In the genomic region with DNA sequence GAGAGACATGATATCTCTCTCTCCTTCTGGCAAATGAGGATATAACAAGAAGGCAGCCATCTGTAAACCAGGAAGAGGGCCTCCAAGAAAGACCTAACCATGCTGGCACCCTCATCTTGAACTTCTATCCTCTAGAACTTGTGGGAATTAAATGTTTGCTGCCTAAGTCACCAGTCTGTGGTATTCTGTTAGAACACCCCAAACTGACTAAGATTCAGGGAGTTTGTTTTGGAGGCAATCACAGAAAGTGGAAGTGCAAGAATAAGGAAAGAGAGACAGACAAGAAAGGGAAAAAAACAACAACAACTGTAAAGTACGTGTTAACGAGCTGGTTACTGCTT, we compare ENCODE assay signal across 26 cellular contexts.
"Had no signal": no experiment of that assay in that cellular context is flagged by ENCODE, and none has a peak within 500 bp of the region (broad histone marks: within the 10 kb centered on the region; RNA-seq: fewer than 3 reads in every experiment).

No MANE protein-coding gene starts in this region.

- H3K79me2 ChIP-seq: hepatocyte, parathyroid adenoma had no signal

- H3K4me2 ChIP-seq: hepatocyte, neural progenitor cell, smooth muscle cell had no signal

- FAIRE-seq: endothelial cell of umbilical vein, kidney had no signal

- H3K27me3 Mint-ChIP-seq: dendritic cell treated with granulocyte-macrophage colony-stimulating factor and Interleukin-4, amounts not matched to agents 40 ng/mL and 50 ng/mL, for 4 days; progenitor cell of endocrine pancreas had no signal

- H3K27me3 ChIP-seq: colonic mucosa, esophagus muscularis mucosa, foreskin keratinocyte, gastroesophageal sphincter, heart left ventricle, hepatocyte, neural progenitor cell, stomach, thyroid gland had no signal

- H3K9me3 ChIP-seq: colonic mucosa, esophagus muscularis mucosa, gastroesophageal sphincter, heart left ventricle, stomach, thyroid gland had no signal

- ATAC-seq: foreskin keratinocyte; gastroesophageal sphincter; heart left ventricle; naive thymus-derived CD4-positive, alpha-beta T cell; sciatic nerve had no signal

- H3K4me1 Mint-ChIP-seq: naive thymus-derived CD4-positive, alpha-beta T cell; nephron had no signal

- H3K36me3 Mint-ChIP-seq: naive thymus-derived CD4-positive, alpha-beta T cell had no signal

- H2AFZ ChIP-seq: hepatocyte, neural progenitor cell, parathyroid adenoma had no signal

- H3K4me1 ChIP-seq: colonic mucosa, foreskin keratinocyte, gastroesophageal sphincter, parathyroid adenoma, stomach, thyroid gland had no signal

- H3K4me3 Mint-ChIP-seq: dendritic cell treated with granulocyte-macrophage colony-stimulating factor and Interleukin-4, amounts not matched to agents 40 ng/mL and 50 ng/mL, for 4 days; naive thymus-derived CD4-positive, alpha-beta T cell; nephron; neural progenitor cell had no signal

- H3K36me3 ChIP-seq: colonic mucosa, esophagus muscularis mucosa, gastroesophageal sphincter, heart left ventricle, neural progenitor cell, stomach, thyroid gland had no signal

- H3K27ac Mint-ChIP-seq: dendritic cell treated with granulocyte-macrophage colony-stimulating factor and Interleukin-4, amounts not matched to agents 40 ng/mL and 50 ng/mL, for 4 days; naive thymus-derived CD4-positive, alpha-beta T cell; nephron; neural progenitor cell; progenitor cell of endocrine pancreas had no signal

- H3K27ac ChIP-seq: colonic mucosa, esophagus muscularis mucosa, foreskin keratinocyte, gastroesophageal sphincter, heart left ventricle, hepatocyte, neural progenitor cell, parathyroid adenoma, stomach, thyroid gland had no signal

- H3K9me3 Mint-ChIP-seq: dendritic cell treated with granulocyte-macrophage colony-stimulating factor and Interleukin-4, amounts not matched to agents 40 ng/mL and 50 ng/mL, for 4 days; nephron had no signal

- H3K9ac ChIP-seq: neural progenitor cell, parathyroid adenoma had no signal

- DNase-seq: colonic mucosa; effector CD8-positive, alpha-beta T cell; foreskin keratinocyte; heart left ventricle; kidney; mesenchymal stem cell; midbrain; naive thymus-derived CD4-positive, alpha-beta T cell; stimulated activated CD4-positive, alpha-beta T cell treated with anti-CD3 and anti-CD28 coated beads, Interleukin-12 subunit alpha, Interleukin-12 subunit beta, amount 100 ng/mL, for 4 hours; stimulated activated CD4-positive, alpha-beta T cell treated with anti-CD3 and anti-CD28 coated beads, Interleukin-1b, Interleukin-23, amount 100 ng/mL, for 48 hours; stimulated activated CD4-positive, alpha-beta T cell treated with anti-CD3 and anti-CD28 coated beads, Interleukin-4, amount 100 ng/mL, for 1 hour; stimulated activated CD8-positive, alpha-beta memory T cell treated with anti-CD3 and anti-CD28 coated beads, Interleukin-4, amount 100 ng/mL, for 48 hours; stimulated activated naive CD4-positive, alpha-beta T cell treated with Interleukin-2 at 50 U/mL for 16 hours; stomach; thyroid gland had no signal

- H3K4me3 ChIP-seq: colonic mucosa, esophagus muscularis mucosa, gastroesophageal sphincter, heart left ventricle, hepatocyte, neural progenitor cell, smooth muscle cell, stomach, thyroid gland had no signal
